Comparison of ENCODE assay signal across 1 cellular context in the genomic region with DNA sequence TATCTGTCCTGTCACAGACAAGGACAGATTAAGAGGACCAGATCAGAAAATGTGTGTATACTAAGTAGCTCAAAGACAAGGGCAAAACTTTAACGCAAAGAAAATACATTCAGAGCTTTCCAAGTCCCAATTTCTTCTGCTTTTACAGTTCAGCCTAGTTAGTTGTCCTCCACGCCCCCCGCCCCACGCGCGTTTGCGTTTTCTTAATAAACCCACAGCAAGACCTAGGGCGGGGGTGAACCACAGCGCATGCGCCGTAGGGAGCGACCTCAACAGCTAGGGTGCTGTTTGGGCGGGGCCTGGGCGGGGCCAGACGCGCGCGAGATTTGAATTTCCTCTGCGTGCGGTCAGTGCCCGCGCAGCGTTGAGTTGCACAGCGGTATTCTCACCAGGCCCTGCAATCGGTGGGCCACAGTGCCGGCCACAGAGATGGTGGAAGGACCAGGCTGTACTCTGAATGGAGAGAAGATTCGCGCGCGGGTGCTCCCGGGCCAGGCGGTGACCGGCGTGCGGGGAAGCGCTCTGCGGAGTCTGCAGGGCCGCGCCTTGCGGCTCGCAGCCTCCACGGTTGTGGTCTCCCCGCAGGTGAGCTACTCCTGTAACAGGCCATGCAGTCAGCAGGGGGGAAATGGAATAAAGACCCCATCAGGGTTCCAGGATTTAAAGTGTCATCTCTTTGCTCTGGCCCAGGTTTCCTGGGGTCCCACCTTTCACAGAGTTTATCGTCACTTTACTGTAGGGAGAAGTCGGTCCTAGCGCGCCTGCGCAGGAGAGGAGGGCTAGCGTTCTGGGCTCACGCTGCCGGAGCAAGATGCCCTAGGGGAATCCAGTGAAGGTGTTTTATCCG.
TF ChIP-seq lines count a peak whose summit lies in the region.

A gene with protein sequence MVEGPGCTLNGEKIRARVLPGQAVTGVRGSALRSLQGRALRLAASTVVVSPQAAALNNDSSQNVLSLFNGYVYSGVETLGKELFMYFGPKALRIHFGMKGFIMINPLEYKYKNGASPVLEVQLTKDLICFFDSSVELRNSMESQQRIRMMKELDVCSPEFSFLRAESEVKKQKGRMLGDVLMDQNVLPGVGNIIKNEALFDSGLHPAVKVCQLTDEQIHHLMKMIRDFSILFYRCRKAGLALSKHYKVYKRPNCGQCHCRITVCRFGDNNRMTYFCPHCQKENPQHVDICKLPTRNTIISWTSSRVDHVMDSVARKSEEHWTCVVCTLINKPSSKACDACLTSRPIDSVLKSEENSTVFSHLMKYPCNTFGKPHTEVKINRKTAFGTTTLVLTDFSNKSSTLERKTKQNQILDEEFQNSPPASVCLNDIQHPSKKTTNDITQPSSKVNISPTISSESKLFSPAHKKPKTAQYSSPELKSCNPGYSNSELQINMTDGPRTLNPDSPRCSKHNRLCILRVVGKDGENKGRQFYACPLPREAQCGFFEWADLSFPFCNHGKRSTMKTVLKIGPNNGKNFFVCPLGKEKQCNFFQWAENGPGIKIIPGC (plus strand): TSS at position 350 of the 847 bp plus-strand sequence. CDS start 80 bp downstream, at position 430.

TF ChIP-seq in HepG2, 621 proteins besides CTCF, POLR2A, EP300 and RAD21 (continued from another document and continues in another):
- TF ChIP-seq, protein P1, sequence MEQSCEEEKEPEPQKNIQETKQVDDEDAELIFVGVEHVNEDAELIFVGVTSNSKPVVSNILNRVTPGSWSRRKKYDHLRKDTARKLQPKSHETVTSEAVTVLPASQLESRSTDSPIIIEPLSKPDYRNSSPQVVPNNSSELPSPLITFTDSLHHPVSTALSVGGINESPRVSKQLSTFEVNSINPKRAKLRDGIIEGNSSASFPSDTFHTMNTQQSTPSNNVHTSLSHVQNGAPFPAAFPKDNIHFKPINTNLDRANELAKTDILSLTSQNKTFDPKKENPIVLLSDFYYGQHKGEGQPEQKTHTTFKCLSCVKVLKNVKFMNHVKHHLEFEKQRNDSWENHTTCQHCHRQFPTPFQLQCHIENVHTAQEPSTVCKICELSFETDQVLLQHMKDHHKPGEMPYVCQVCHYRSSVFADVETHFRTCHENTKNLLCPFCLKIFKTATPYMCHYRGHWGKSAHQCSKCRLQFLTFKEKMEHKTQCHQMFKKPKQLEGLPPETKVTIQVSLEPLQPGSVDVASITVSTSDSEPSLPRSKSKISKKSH (CRISPR knock-in tag; IDR thresholded peaks at IDR 0.05; ENCODE audit: borderline replicate concordance), result peak; percentile 61; the same call in 1 of the 2 replicates
- TF ChIP-seq, protein P2, sequence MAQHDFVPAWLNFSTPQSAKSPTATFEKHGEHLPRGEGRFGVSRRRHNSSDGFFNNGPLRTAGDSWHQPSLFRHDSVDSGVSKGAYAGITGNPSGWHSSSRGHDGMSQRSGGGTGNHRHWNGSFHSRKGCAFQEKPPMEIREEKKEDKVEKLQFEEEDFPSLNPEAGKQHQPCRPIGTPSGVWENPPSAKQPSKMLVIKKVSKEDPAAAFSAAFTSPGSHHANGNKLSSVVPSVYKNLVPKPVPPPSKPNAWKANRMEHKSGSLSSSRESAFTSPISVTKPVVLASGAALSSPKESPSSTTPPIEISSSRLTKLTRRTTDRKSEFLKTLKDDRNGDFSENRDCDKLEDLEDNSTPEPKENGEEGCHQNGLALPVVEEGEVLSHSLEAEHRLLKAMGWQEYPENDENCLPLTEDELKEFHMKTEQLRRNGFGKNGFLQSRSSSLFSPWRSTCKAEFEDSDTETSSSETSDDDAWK (CRISPR knock-in tag; IDR thresholded peaks at IDR 0.05), result no peak
- TF ChIP-seq RFX3 (CRISPR knock-in tag; IDR thresholded peaks at IDR 0.05), result no peak
- TF ChIP-seq IRF2 (CRISPR knock-in tag; IDR thresholded peaks at IDR 0.05), result peak; percentile 67
- no peak for TF ChIP-seq ZNF549 (CRISPR knock-in tag; IDR thresholded peaks at IDR 0.05)
- peak; percentile 11 for TF ChIP-seq TEAD3 (CRISPR knock-in tag; optimal IDR thresholded peaks at IDR 0.05; ENCODE audit: borderline replicate concordance)
- 0 out of 2 replicates have a peak, but pooled peaks have one; percentile 76 for TF ChIP-seq NPAS2 (CRISPR knock-in tag; IDR thresholded peaks at IDR 0.05; ENCODE audit: borderline replicate concordance)
- TF ChIP-seq, protein P3, sequence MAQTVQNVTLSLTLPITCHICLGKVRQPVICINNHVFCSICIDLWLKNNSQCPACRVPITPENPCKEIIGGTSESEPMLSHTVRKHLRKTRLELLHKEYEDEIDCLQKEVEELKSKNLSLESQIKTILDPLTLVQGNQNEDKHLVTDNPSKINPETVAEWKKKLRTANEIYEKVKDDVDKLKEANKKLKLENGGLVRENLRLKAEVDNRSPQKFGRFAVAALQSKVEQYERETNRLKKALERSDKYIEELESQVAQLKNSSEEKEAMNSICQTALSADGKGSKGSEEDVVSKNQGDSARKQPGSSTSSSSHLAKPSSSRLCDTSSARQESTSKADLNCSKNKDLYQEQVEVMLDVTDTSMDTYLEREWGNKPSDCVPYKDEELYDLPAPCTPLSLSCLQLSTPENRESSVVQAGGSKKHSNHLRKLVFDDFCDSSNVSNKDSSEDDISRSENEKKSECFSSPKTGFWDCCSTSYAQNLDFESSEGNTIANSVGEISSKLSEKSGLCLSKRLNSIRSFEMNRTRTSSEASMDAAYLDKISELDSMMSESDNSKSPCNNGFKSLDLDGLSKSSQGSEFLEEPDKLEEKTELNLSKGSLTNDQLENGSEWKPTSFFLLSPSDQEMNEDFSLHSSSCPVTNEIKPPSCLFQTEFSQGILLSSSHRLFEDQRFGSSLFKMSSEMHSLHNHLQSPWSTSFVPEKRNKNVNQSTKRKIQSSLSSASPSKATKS (CRISPR knock-in tag; IDR thresholded peaks at IDR 0.05), result no peak
- TF ChIP-seq ZFP82 (CRISPR knock-in tag; IDR thresholded peaks at IDR 0.05; ENCODE audit: borderline replicate concordance), result 0 out of 2 replicates have a peak, but pooled peaks have one; percentile 64
- TF ChIP-seq KMT2B (CRISPR knock-in tag; IDR thresholded peaks at IDR 0.05), result peak; percentile 88
- no peak for TF ChIP-seq RAD51 (IDR thresholded peaks at IDR 0.05; ENCODE audit: borderline replicate concordance)
- TF ChIP-seq TP53 (CRISPR knock-in tag; conservative IDR thresholded peaks at IDR 0.05), result no peak
- 0 out of 2 replicates have a peak, but pooled peaks have one; percentile 39 for TF ChIP-seq ZNF724P (CRISPR knock-in tag; IDR thresholded peaks at IDR 0.05; ENCODE audit: borderline replicate concordance)
- TF ChIP-seq ASH2L (IDR thresholded peaks at IDR 0.05; ENCODE audit: insufficient read length, low read depth, low read length), result peak; percentile 83
- no peak; the same call in 1 of the 2 replicates for TF ChIP-seq PPARG (CRISPR knock-in tag; conservative IDR thresholded peaks at IDR 0.05)
- TF ChIP-seq TBX2 (CRISPR knock-in tag; IDR thresholded peaks at IDR 0.05; ENCODE audit: borderline replicate concordance), result peak; percentile 41; the same call in 1 of the 2 replicates
- TF ChIP-seq ZNF329 (CRISPR knock-in tag; IDR thresholded peaks at IDR 0.05; ENCODE audit: low read depth), result no peak
- TF ChIP-seq ELF1 (CRISPR knock-in tag; IDR thresholded peaks at IDR 0.05), result no peak
- TF ChIP-seq, protein P4, sequence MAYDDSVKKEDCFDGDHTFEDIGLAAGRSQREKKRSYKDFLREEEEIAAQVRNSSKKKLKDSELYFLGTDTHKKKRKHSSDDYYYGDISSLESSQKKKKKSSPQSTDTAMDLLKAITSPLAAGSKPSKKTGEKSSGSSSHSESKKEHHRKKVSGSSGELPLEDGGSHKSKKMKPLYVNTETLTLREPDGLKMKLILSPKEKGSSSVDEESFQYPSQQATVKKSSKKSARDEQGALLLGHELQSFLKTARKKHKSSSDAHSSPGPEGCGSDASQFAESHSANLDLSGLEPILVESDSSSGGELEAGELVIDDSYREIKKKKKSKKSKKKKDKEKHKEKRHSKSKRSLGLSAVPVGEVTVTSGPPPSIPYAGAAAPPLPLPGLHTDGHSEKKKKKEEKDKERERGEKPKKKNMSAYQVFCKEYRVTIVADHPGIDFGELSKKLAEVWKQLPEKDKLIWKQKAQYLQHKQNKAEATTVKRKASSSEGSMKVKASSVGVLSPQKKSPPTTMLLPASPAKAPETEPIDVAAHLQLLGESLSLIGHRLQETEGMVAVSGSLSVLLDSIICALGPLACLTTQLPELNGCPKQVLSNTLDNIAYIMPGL (CRISPR knock-in tag; IDR thresholded peaks at IDR 0.05; ENCODE audit: borderline replicate concordance in 1 of 2, low read depth in 1 of 2), result peak in 1 of 2 experiments; percentile 41; a peak in 1 of 4 replicates
- TF ChIP-seq NFIB (CRISPR knock-in tag; IDR thresholded peaks at IDR 0.05; ENCODE audit: borderline replicate concordance), result no peak
- 0 out of 2 replicates have a peak, but pooled peaks have one; percentile 58 for TF ChIP-seq CHCHD3 (CRISPR knock-in tag; IDR thresholded peaks at IDR 0.05)
- TF ChIP-seq, protein P5, sequence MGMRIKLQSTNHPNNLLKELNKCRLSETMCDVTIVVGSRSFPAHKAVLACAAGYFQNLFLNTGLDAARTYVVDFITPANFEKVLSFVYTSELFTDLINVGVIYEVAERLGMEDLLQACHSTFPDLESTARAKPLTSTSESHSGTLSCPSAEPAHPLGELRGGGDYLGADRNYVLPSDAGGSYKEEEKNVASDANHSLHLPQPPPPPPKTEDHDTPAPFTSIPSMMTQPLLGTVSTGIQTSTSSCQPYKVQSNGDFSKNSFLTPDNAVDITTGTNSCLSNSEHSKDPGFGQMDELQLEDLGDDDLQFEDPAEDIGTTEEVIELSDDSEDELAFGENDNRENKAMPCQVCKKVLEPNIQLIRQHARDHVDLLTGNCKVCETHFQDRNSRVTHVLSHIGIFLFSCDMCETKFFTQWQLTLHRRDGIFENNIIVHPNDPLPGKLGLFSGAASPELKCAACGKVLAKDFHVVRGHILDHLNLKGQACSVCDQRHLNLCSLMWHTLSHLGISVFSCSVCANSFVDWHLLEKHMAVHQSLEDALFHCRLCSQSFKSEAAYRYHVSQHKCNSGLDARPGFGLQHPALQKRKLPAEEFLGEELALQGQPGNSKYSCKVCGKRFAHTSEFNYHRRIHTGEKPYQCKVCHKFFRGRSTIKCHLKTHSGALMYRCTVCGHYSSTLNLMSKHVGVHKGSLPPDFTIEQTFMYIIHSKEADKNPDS (CRISPR knock-in tag; IDR thresholded peaks at IDR 0.05), result no peak
- TF ChIP-seq, protein P6, sequence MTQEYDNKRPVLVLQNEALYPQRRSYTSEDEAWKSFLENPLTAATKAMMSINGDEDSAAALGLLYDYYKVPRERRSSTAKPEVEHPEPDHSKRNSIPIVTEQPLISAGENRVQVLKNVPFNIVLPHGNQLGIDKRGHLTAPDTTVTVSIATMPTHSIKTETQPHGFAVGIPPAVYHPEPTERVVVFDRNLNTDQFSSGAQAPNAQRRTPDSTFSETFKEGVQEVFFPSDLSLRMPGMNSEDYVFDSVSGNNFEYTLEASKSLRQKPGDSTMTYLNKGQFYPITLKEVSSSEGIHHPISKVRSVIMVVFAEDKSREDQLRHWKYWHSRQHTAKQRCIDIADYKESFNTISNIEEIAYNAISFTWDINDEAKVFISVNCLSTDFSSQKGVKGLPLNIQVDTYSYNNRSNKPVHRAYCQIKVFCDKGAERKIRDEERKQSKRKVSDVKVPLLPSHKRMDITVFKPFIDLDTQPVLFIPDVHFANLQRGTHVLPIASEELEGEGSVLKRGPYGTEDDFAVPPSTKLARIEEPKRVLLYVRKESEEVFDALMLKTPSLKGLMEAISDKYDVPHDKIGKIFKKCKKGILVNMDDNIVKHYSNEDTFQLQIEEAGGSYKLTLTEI (CRISPR knock-in tag; conservative IDR thresholded peaks at IDR 0.05), result no peak
- TF ChIP-seq ZNF431 (CRISPR knock-in tag; IDR thresholded peaks at IDR 0.05; ENCODE audit: borderline replicate concordance, low read depth), result peak; percentile 23; the same call in 1 of the 2 replicates
- TF ChIP-seq KMT2A (CRISPR knock-in tag; IDR thresholded peaks at IDR 0.05), result peak; percentile 84
- peak; percentile 98 for TF ChIP-seq SIN3B (IDR thresholded peaks at IDR 0.05; ENCODE audit: low read length)
- no peak for TF ChIP-seq ZNF678 (CRISPR knock-in tag; IDR thresholded peaks at IDR 0.05)
- peak; percentile 32; the same call in 1 of the 2 replicates for TF ChIP-seq HOXA9 (CRISPR knock-in tag; IDR thresholded peaks at IDR 0.05; ENCODE audit: borderline replicate concordance)
- TF ChIP-seq, protein P7, sequence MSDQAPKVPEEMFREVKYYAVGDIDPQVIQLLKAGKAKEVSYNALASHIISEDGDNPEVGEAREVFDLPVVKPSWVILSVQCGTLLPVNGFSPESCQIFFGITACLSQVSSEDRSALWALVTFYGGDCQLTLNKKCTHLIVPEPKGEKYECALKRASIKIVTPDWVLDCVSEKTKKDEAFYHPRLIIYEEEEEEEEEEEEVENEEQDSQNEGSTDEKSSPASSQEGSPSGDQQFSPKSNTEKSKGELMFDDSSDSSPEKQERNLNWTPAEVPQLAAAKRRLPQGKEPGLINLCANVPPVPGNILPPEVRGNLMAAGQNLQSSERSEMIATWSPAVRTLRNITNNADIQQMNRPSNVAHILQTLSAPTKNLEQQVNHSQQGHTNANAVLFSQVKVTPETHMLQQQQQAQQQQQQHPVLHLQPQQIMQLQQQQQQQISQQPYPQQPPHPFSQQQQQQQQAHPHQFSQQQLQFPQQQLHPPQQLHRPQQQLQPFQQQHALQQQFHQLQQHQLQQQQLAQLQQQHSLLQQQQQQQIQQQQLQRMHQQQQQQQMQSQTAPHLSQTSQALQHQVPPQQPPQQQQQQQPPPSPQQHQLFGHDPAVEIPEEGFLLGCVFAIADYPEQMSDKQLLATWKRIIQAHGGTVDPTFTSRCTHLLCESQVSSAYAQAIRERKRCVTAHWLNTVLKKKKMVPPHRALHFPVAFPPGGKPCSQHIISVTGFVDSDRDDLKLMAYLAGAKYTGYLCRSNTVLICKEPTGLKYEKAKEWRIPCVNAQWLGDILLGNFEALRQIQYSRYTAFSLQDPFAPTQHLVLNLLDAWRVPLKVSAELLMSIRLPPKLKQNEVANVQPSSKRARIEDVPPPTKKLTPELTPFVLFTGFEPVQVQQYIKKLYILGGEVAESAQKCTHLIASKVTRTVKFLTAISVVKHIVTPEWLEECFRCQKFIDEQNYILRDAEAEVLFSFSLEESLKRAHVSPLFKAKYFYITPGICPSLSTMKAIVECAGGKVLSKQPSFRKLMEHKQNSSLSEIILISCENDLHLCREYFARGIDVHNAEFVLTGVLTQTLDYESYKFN (CRISPR knock-in tag; conservative IDR thresholded peaks at IDR 0.05), result no peak
- peak; percentile 77; the same call in 1 of the 2 replicates for TF ChIP-seq NRL (CRISPR knock-in tag; IDR thresholded peaks at IDR 0.05; ENCODE audit: borderline replicate concordance)
- TF ChIP-seq ZBTB7A (CRISPR knock-in tag; IDR thresholded peaks at IDR 0.05), result no peak
